Comparison of ENCODE assay signal across 7 cellular contexts in the genomic region with DNA sequence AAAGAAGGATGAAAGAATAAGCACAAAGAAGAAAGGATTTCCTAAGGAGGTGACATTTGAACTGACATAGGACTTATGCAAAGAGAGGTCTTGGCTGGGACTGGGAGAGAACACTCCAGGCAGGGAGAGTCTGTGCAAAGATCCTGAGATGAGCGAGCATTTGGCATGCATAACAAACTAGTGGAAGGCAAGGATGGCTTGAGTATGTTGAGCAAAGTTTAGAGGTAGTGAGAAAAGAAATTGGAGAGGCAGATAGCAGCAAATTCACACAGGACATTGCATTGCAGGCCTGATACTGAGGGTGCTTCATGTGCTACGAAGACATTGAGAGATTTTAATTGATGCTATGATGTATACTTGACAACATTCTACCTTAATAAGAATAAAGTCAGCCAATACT.
"Had no signal": no experiment of that assay in that cellular context is flagged by ENCODE, and none has a peak within 500 bp of the region (broad histone marks: within the 10 kb centered on the region; RNA-seq: fewer than 3 reads in every experiment).

No MANE protein-coding gene starts in this region.

- H3K4me2 ChIP-seq: KMS-11 had no signal

- H3K4me1 Mint-ChIP-seq: IgD-negative memory B cell had no signal

- H3K4me3 Mint-ChIP-seq: IgD-negative memory B cell had no signal

- H3K27ac ChIP-seq: HL-60, KMS-11 had no signal

- H3K9ac ChIP-seq: KMS-11 had no signal

- FAIRE-seq: HepG2 had no signal

- DNase-seq: IMR-90, KBM-7, KG1 had no signal

- H3K27ac Mint-ChIP-seq: IgD-negative memory B cell had no signal

- ATAC-seq: HepG2 had no signal
